Comparison of ENCODE assay signal across 8 cellular contexts in the genomic region with DNA sequence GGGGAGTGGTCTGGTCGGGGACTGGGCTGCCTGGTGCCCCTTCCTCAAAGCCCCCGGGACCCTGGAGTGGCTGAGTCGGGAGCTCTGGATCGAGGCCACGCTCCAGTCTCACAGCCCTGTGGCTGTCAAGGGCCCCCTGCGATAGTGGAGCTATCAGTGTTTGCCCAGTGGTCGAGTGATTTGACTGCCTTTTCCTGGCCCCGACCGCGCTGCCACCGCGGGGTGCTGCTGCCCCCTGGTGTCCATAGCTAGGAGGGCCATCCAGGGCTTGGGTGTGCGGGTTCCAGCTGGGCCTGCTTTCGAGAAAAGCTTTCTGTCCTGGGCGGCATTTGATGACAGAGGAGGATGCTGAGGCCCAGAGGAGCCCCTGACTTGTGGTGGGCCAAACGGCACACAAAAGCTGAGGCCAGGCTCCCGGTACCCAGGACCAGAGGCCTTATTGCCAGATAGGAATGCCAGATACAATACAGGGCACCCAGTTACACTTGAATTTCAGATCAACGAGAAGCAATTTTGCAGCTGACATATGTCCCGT. TPM values are rescaled to one million over a fixed set of nuclear protein-coding genes. Genes with fewer than 3 reads are reported as not detected.
DNase-seq lines count a peak whose midpoint lies in the region; ATAC-seq and TF ChIP-seq lines count a peak whose summit lies in the region.

No MANE protein-coding gene starts in this region.

- POLR2A ChIA-PET in HEK293T (lab: Yijun Ruan, JAX), result interaction anchor here (0.7 to 2.3 kb wide), 3 partner anchors 13 to 363 kb away, joined by 3 to 19 read pairs (median 4); partner anchors contain the start of gene ODC1

- peak overlapping the region; percentile 42 for H3K4me3 Mint-ChIP-seq in T-helper 1 cell treated with Interleukin-12 subunit alpha and Interleukin-12 subunit beta and Interleukin-4 antibody, amounts not matched to agents 30 μg/mL and 1 μg/mL, for 36 hours

- intact Hi-C loops in adrenal gland (cut with DNase I) (loop anchor here (2.0 to 10.0 kb wide), 6 partner anchors 230 to 638 kb away; no protein-coding TSS in a partner anchor), right cardiac atrium (cut with DNase I) (loop anchor here (2.0 to 5.0 kb wide), 5 partner anchors 293 to 363 kb away; no protein-coding TSS in a partner anchor), spleen (cut with DNase I; ENCODE audit: low total_unique reads) (loop anchor here (5.0 kb wide), 2 partner anchors 308 to 363 kb away; no protein-coding TSS in a partner anchor)

- peaks cover 9% of the 10 kb centered on the region for H3K4me1 Mint-ChIP-seq in T-helper 1 cell treated with Interleukin-12 subunit alpha and Interleukin-12 subunit beta and Interleukin-4 antibody, amounts not matched to agents 30 μg/mL and 1 μg/mL, for 36 hours (ENCODE audit: low read depth)

- peaks cover 4% of the 10 kb centered on the region for H3K36me3 Mint-ChIP-seq in T-helper 1 cell treated with Interleukin-12 subunit alpha and Interleukin-12 subunit beta and Interleukin-4 antibody, amounts not matched to agents 30 μg/mL and 1 μg/mL, for 36 hours (ENCODE audit: low read depth)

- CTCF ChIA-PET in HEK293T (lab: Yijun Ruan, JAX), result interaction anchor here (0.5 to 2.9 kb wide), 25 partner anchors 9 to 363 kb away, joined by 3 to 20 read pairs (median 3); partner anchors contain the start of gene ODC1

- TF ChIP-seq CTCF in adrenal gland (IDR thresholded peaks at IDR 0.05) (peak; percentile 94 to 98 (median 96)), spleen (IDR thresholded peaks at IDR 0.05 in 8 of 11, conservative IDR thresholded peaks at IDR 0.05 in 3 of 11) (peak; percentile 95 to 99 (median 98))

- H3K4me1 ChIP-seq in adrenal gland (replicated peaks in 1 of 2) (peaks cover 0 to 7% of the 10 kb centered on the region in 2 donors), right cardiac atrium (ENCODE audit: control insufficient read depth, insufficient read depth, low read length) (no peaks in the 10 kb centered on the region), spleen (peaks cover 0 to 37% (median 29%) of the 10 kb centered on the region in 6 donors)

- peak; percentile 91 for DNase-seq in ELF-1 (ENCODE audit: low read depth, low spot score)
- peak; percentile 89 for DNase-seq in HEK293T (ENCODE audit: extremely low spot score)
- DNase-seq in NCI-H128 (lab: John Stamatoyannopoulos, UW; ENCODE audit: unreplicated experiment), result peak; percentile 35
- peak; percentile 67 to 84 (median 73) for DNase-seq in adrenal gland
- DNase-seq in right cardiac atrium, result peak; percentile 71 to 90 (median 90)
- peak; percentile 95 for DNase-seq in spleen

- H3K27ac ChIP-seq in adrenal gland (no peak overlapping the region), right cardiac atrium (ENCODE audit: low read length) (no peak overlapping the region), spleen (peak overlapping the region in 1 of 8 donors; percentile 4)

- H3K9me3 ChIP-seq in adrenal gland (replicated peaks in 1 of 3), result no peaks in the 10 kb centered on the region
- H3K9me3 ChIP-seq in right cardiac atrium (ENCODE audit: control insufficient read depth, low read length), result no peaks in the 10 kb centered on the region
- H3K9me3 ChIP-seq in spleen, result no peaks in the 10 kb centered on the region

- no peaks in the 10 kb centered on the region for H3K9me3 Mint-ChIP-seq in T-helper 1 cell treated with Interleukin-12 subunit alpha and Interleukin-12 subunit beta and Interleukin-4 antibody, amounts not matched to agents 30 μg/mL and 1 μg/mL, for 36 hours

- no peak overlapping the region for H3K27ac Mint-ChIP-seq in T-helper 1 cell treated with Interleukin-12 subunit alpha and Interleukin-12 subunit beta and Interleukin-4 antibody, amounts not matched to agents 30 μg/mL and 1 μg/mL, for 36 hours

- H3K4me3 ChIP-seq in adrenal gland, result no peak overlapping the region
- no peak overlapping the region for H3K4me3 ChIP-seq in right cardiac atrium (ENCODE audit: low read length)
- no peak overlapping the region for H3K4me3 ChIP-seq in spleen

- no peaks in the 10 kb centered on the region for H3K27me3 ChIP-seq in adrenal gland
- H3K27me3 ChIP-seq in right cardiac atrium (ENCODE audit: control insufficient read depth, insufficient read depth), result no peaks in the 10 kb centered on the region
- H3K27me3 ChIP-seq in spleen (replicated peaks in 1 of 7), result peaks cover 0 to 20% (median 0%) of the 10 kb centered on the region in 7 donors

- peaks cover 5% of the 10 kb centered on the region for H3K27me3 Mint-ChIP-seq in T-helper 1 cell treated with Interleukin-12 subunit alpha and Interleukin-12 subunit beta and Interleukin-4 antibody, amounts not matched to agents 30 μg/mL and 1 μg/mL, for 36 hours (ENCODE audit: low read depth)

- ATAC-seq in right cardiac atrium (peak; percentile 77 to 85), GM18873 (IDR thresholded peaks at IDR 0.05; ENCODE audit: low FRiP score, unreplicated experiment) (no peak)

- WGBS in adrenal gland, 4 donors, result 4 to 15% (median 12%) methylated on average over 2 to 19 of the region's 19 CpGs
- 9% methylated on average over 19 of the region's 19 CpGs for WGBS in right cardiac atrium
- 13 to 29% (median 20%) methylated on average over 9 to 19 of the region's 19 CpGs for WGBS in spleen, 5 donors

- H3K36me3 ChIP-seq in adrenal gland (replicated peaks in 1 of 2) (peaks cover 0 to 6% of the 10 kb centered on the region in 2 donors), spleen (peaks cover 0 to 18% (median 9%) of the 10 kb centered on the region in 6 donors)

- no peak for TF ChIP-seq POLR2A in adrenal gland (IDR thresholded peaks at IDR 0.05)
- no peak for TF ChIP-seq POLR2A in spleen (IDR thresholded peaks at IDR 0.05)

TF ChIP-seq in HEK293T, 16 proteins besides CTCF, POLR2A, EP300 and RAD21:
- no peak for TF ChIP-seq NFRKB (IDR thresholded peaks at IDR 0.05)
- no peak for TF ChIP-seq SUZ12 (IDR thresholded peaks at IDR 0.05)
- TF ChIP-seq FOXA1 (IDR thresholded peaks at IDR 0.05), result no peak
- no peak for TF ChIP-seq ARNT (IDR thresholded peaks at IDR 0.05)
- TF ChIP-seq PKNOX1 (IDR thresholded peaks at IDR 0.05), result no peak
- no peak for TF ChIP-seq BHLHE40 (IDR thresholded peaks at IDR 0.05; ENCODE audit: borderline replicate concordance)
- no peak for TF ChIP-seq LEF1 (IDR thresholded peaks at IDR 0.05; ENCODE audit: borderline replicate concordance)
- TF ChIP-seq ELF4 (IDR thresholded peaks at IDR 0.05), result no peak
- TF ChIP-seq FOXK2 (IDR thresholded peaks at IDR 0.05), result no peak
- no peak for TF ChIP-seq ZNF384 (IDR thresholded peaks at IDR 0.05)
- no peak for TF ChIP-seq SP1 (IDR thresholded peaks at IDR 0.05)
- no peak for TF ChIP-seq CTBP1 (IDR thresholded peaks at IDR 0.05; ENCODE audit: borderline replicate concordance)
- no peak for TF ChIP-seq HDGF (IDR thresholded peaks at IDR 0.05; ENCODE audit: borderline replicate concordance)
- TF ChIP-seq TARDBP (IDR thresholded peaks at IDR 0.05), result no peak
- TF ChIP-seq L3MBTL2 (conservative IDR thresholded peaks at IDR 0.05), result no peak
- TF ChIP-seq FOXM1 (IDR thresholded peaks at IDR 0.05; ENCODE audit: borderline replicate concordance), result no peak

RNA-seq across cellular contexts. Expression of gene ODC1, which starts 13.2 kb away (rescaled TPM):
- total RNA-seq in adrenal gland (10 to 100 TPM; 11.0 to 74.0 (median 23.1) TPM), right cardiac atrium (10 to 100 TPM; 35.2 to 47.9 (median 39.8) TPM), spleen (10 to 100 TPM; 28.9 to 84.3 (median 62.8) TPM)
- polyA plus RNA-seq in adrenal gland (100 to 1,000 TPM in 1 of 3 donors, 10 to 100 TPM in 1, 1 to 10 TPM in 1; 6.4 to 204 (median 10.2) TPM), right cardiac atrium (17.3 TPM), spleen (10 to 100 TPM; 38.0 to 78.1 (median 65.3) TPM)

Comparison
In these comparisons a context has a peak if more than half of its experiments do, and no peak if none do; other contexts are left out.
1. DNase-seq: peak in every context shown above with its lines; median percentile 95 in spleen; 91 in ELF-1; 90 in right cardiac atrium; 89 in HEK293T; 73 in adrenal gland; 35 in NCI-H128.